ENCODE assay signal across 9 cellular contexts in genomic region chr14:70166530-70167203, GRCh38. TPM values are rescaled to one million over a fixed set of nuclear protein-coding genes. Genes with fewer than 3 reads are reported as not detected.
"Had no signal": no experiment of that assay in that cellular context is flagged by ENCODE, and none has a peak within 500 bp of the region (broad histone marks: within the 10 kb centered on the region; RNA-seq: fewer than 3 reads in every experiment).

No MANE protein-coding gene starts in this region.

- FAIRE-seq: G401.6, GM12878, GM12891, GM12892, GM18507, GM19239 had no signal

- H3K4me3 ChIP-seq: GM12878 had no signal

- ATAC-seq: GM12878 had no signal

- DNase-seq: GDM1, GF-D8 had no signal

RNA-seq across cellular contexts. Expression of gene SLC8A3, which starts 22.1 kb away (rescaled TPM):
- total RNA-seq: G401 had no signal
